24 cellular contexts compared by ENCODE assay signal in genomic region chr12:103334447-103334846, GRCh38.
DNase-seq lines count a peak whose midpoint lies in the region; ATAC-seq and TF ChIP-seq lines count a peak whose summit lies in the region.
"Had no signal": no experiment of that assay in that cellular context is flagged by ENCODE, and none has a peak within 500 bp of the region (broad histone marks: within the 10 kb centered on the region; RNA-seq: fewer than 3 reads in every experiment).

No MANE protein-coding gene starts in this region.

- H3K4me1 ChIP-seq in hepatocyte (ENCODE audit: insufficient read depth) (no peaks in the 10 kb centered on the region), trophoblast cell (ENCODE audit: control insufficient read depth in 1 of 2, insufficient read depth in 2 of 2, low read length in 2 of 2) (no peaks in the 10 kb centered on the region)
- H3K4me1 ChIP-seq: Caco-2, esophagus squamous epithelium, foreskin keratinocyte, transverse colon had no signal

- ATAC-seq in GM21390 (IDR thresholded peaks at IDR 0.05; ENCODE audit: unreplicated experiment), result no peak
- no peak for ATAC-seq in natural killer cell treated with Interleukin-12 subunit alpha and Interleukin-12 subunit beta and Interleukin-15 and Interleukin-18, amount 100 ng/mL, for 72 hours
- ATAC-seq: activated T-cell treated with anti-CD3 and anti-CD28 coated beads, Interleukin-2, amount 50 U/mL, for 72 hours; foreskin keratinocyte; naive thymus-derived CD8-positive, alpha-beta T cell; stimulated activated effector memory CD8-positive, alpha-beta T cell treated with anti-CD3 and anti-CD28 coated beads, Interleukin-12 subunit alpha, Interleukin-12 subunit beta, amount 100 ng/mL, for 72 hours had no signal

- H3K27ac Mint-ChIP-seq in natural killer cell treated with Interleukin-12 subunit alpha and Interleukin-12 subunit beta and Interleukin-15 and Interleukin-18, amount 100 ng/mL, for 72 hours, result no peak overlapping the region
- H3K27ac Mint-ChIP-seq: activated T-cell treated with anti-CD3 and anti-CD28 coated beads, Interleukin-2, amount 50 U/mL, for 72 hours; stimulated activated effector memory CD8-positive, alpha-beta T cell treated with anti-CD3 and anti-CD28 coated beads, Interleukin-12 subunit alpha, Interleukin-12 subunit beta, amount 100 ng/mL, for 72 hours had no signal

- peaks cover 8% of the 10 kb centered on the region for H3K9me3 Mint-ChIP-seq in natural killer cell treated with Interleukin-12 subunit alpha and Interleukin-12 subunit beta and Interleukin-15 and Interleukin-18, amount 100 ng/mL, for 72 hours
- H3K9me3 Mint-ChIP-seq: naive thymus-derived CD8-positive, alpha-beta T cell; stimulated activated effector memory CD8-positive, alpha-beta T cell treated with anti-CD3 and anti-CD28 coated beads, Interleukin-12 subunit alpha, Interleukin-12 subunit beta, amount 100 ng/mL, for 72 hours had no signal

- no peak overlapping the region for H2BK5ac ChIP-seq in trophoblast cell (ENCODE audit: low read depth, low read length, poor library complexity)

- 59% methylated on average over 12 of the region's 12 CpGs for WGBS in hepatocyte (ENCODE audit: low lambda C conversion rate, missing lambda C conversion rate)
- WGBS in trophoblast cell (ENCODE audit: extremely low coverage, insufficient coverage, insufficient read length), result no CpG with 5 or more reads among the region's 12 CpGs

- peak overlapping the region; percentile 39 for H3K27ac ChIP-seq in hepatocyte
- H3K27ac ChIP-seq in trophoblast cell (ENCODE audit: low read depth, low read length), result no peak overlapping the region
- H3K27ac ChIP-seq: esophagus squamous epithelium, foreskin keratinocyte, transverse colon had no signal

- H4K12ac ChIP-seq in trophoblast cell (ENCODE audit: low read depth, low read length), result no peak overlapping the region

- H4K20me1 ChIP-seq in hepatocyte (ENCODE audit: insufficient read depth, poor library complexity, severe bottlenecking), result no peaks in the 10 kb centered on the region

- H3K9ac ChIP-seq in trophoblast cell (ENCODE audit: low read length), result no peak overlapping the region
- H3K9ac ChIP-seq: SK-N-SH had no signal

- H3K36me3 ChIP-seq in hepatocyte (replicated peaks; ENCODE audit: insufficient read depth, low read depth) (no peaks in the 10 kb centered on the region), trophoblast cell (ENCODE audit: control insufficient read depth in 1 of 2, insufficient read depth in 2 of 2, low read length in 2 of 2) (no peaks in the 10 kb centered on the region)
- H3K36me3 ChIP-seq: esophagus squamous epithelium, transverse colon had no signal

- H3K4me3 Mint-ChIP-seq in natural killer cell treated with Interleukin-12 subunit alpha and Interleukin-12 subunit beta and Interleukin-15 and Interleukin-18, amount 100 ng/mL, for 72 hours, result no peak overlapping the region
- H3K4me3 Mint-ChIP-seq: activated T-cell treated with anti-CD3 and anti-CD28 coated beads, Interleukin-2, amount 50 U/mL, for 72 hours; naive thymus-derived CD8-positive, alpha-beta T cell; stimulated activated effector memory CD8-positive, alpha-beta T cell treated with anti-CD3 and anti-CD28 coated beads, Interleukin-12 subunit alpha, Interleukin-12 subunit beta, amount 100 ng/mL, for 72 hours had no signal

- no peak overlapping the region for H4K91ac ChIP-seq in trophoblast cell (ENCODE audit: low read depth, low read length)

- H2BK12ac ChIP-seq in trophoblast cell (ENCODE audit: low read length), result no peak overlapping the region

- TF ChIP-seq CTCF in hepatocyte (IDR thresholded peaks at IDR 0.05; ENCODE audit: poor library complexity), result no peak

- H3K4me1 Mint-ChIP-seq in natural killer cell treated with Interleukin-12 subunit alpha and Interleukin-12 subunit beta and Interleukin-15 and Interleukin-18, amount 100 ng/mL, for 72 hours (ENCODE audit: low read depth in 2 of 2), result no peaks in the 10 kb centered on the region
- H3K4me1 Mint-ChIP-seq: stimulated activated effector memory CD8-positive, alpha-beta T cell treated with anti-CD3 and anti-CD28 coated beads, Interleukin-12 subunit alpha, Interleukin-12 subunit beta, amount 100 ng/mL, for 72 hours had no signal

- H3K4me3 ChIP-seq in hepatocyte (no peak overlapping the region), trophoblast cell (ENCODE audit: low read depth, low read length) (no peak overlapping the region)
- H3K4me3 ChIP-seq: esophagus squamous epithelium, lung, transverse colon had no signal

- no peak overlapping the region for H2AK5ac ChIP-seq in trophoblast cell (ENCODE audit: low read length)

- H3K9me2 ChIP-seq in hepatocyte (replicated peaks; ENCODE audit: insufficient read depth), result no peaks in the 10 kb centered on the region
- H3K9me2 ChIP-seq: SK-N-SH had no signal

- DNase-seq in DMS 273 (lab: John Stamatoyannopoulos, UW; ENCODE audit: unreplicated experiment) (peak; percentile 94), NCI-H1694 treated with DMSO at 0.1 percent for 48 hours (lab: John Stamatoyannopoulos, UW) (peak; percentile 84), RPMI7951 (ENCODE audit: low read depth) (peak; percentile 7), hepatocyte (ENCODE audit: low spot score) (no peak), DMS53 (lab: John Stamatoyannopoulos, UW) (no peak), trophoblast cell (no peak)
- no peak for DNase-seq in natural killer cell treated with Interleukin-12 subunit alpha and Interleukin-12 subunit beta and Interleukin-15 and Interleukin-18, amount 100 ng/mL, for 72 hours (ENCODE audit: low spot score)
- DNase-seq: ACHN; activated CD4-positive, alpha-beta T cell treated with anti-CD3 and anti-CD28 coated beads, Interleukin-2, amount 50 U/mL, for 4 hours; activated naive CD4-positive, alpha-beta T cell; activated T-cell treated with anti-CD3 and anti-CD28 coated beads, Interleukin-2, amount 50 U/mL, for 72 hours; Caco-2; central memory CD4-positive, alpha-beta T cell; esophagus squamous epithelium; foreskin keratinocyte; naive thymus-derived CD8-positive, alpha-beta T cell; NCI-H1930; NCI-H345; SK-N-SH; stimulated activated CD4-positive, alpha-beta T cell treated with anti-CD3 and anti-CD28 coated beads, Interleukin-15, amount 100 ng/mL, for 24 hours; transverse colon had no signal

- H3K79me1 ChIP-seq in trophoblast cell (ENCODE audit: low read length), result no peaks in the 10 kb centered on the region

- H3K79me2 ChIP-seq in hepatocyte (no peaks in the 10 kb centered on the region), trophoblast cell (ENCODE audit: control insufficient read depth, insufficient read depth, low read length, poor library complexity) (no peaks in the 10 kb centered on the region)

- no peaks in the 10 kb centered on the region for H3K27me3 ChIP-seq in hepatocyte
- H3K27me3 ChIP-seq in trophoblast cell (ENCODE audit: insufficient read depth, low read length), result no peaks in the 10 kb centered on the region
- H3K27me3 ChIP-seq: esophagus squamous epithelium, foreskin keratinocyte, transverse colon had no signal

- no peak overlapping the region for H2BK120ac ChIP-seq in trophoblast cell (ENCODE audit: insufficient read depth, low read length, poor library complexity)

- no peaks in the 10 kb centered on the region for H3K9me3 ChIP-seq in hepatocyte (ENCODE audit: low read depth)
- no peaks in the 10 kb centered on the region for H3K9me3 ChIP-seq in trophoblast cell (ENCODE audit: insufficient read depth, low read depth, low read length)
- H3K9me3 ChIP-seq: Caco-2, esophagus squamous epithelium, transverse colon had no signal

- H3K23ac ChIP-seq in trophoblast cell (ENCODE audit: low read length), result no peak overlapping the region

- H3K14ac ChIP-seq in trophoblast cell (ENCODE audit: low read length), result no peak overlapping the region

- no peak overlapping the region for H3K4me2 ChIP-seq in hepatocyte
- H3K4me2 ChIP-seq in trophoblast cell (ENCODE audit: low read length), result no peak overlapping the region
- H3K4me2 ChIP-seq: SK-N-SH had no signal

- no peaks in the 10 kb centered on the region for H3K27me3 Mint-ChIP-seq in natural killer cell treated with Interleukin-12 subunit alpha and Interleukin-12 subunit beta and Interleukin-15 and Interleukin-18, amount 100 ng/mL, for 72 hours
- H3K27me3 Mint-ChIP-seq: naive thymus-derived CD8-positive, alpha-beta T cell had no signal

- H4K8ac ChIP-seq in trophoblast cell (ENCODE audit: low read depth, low read length), result no peak overlapping the region

- H3K36me3 Mint-ChIP-seq in natural killer cell treated with Interleukin-12 subunit alpha and Interleukin-12 subunit beta and Interleukin-15 and Interleukin-18, amount 100 ng/mL, for 72 hours, result no peaks in the 10 kb centered on the region
- H3K36me3 Mint-ChIP-seq: stimulated activated effector memory CD8-positive, alpha-beta T cell treated with anti-CD3 and anti-CD28 coated beads, Interleukin-12 subunit alpha, Interleukin-12 subunit beta, amount 100 ng/mL, for 72 hours had no signal

- no peak overlapping the region for H2AFZ ChIP-seq in hepatocyte
- no peak overlapping the region for H2AFZ ChIP-seq in trophoblast cell (ENCODE audit: insufficient read depth, low read length, poor library complexity)

- no peak overlapping the region for H3K18ac ChIP-seq in trophoblast cell (ENCODE audit: low read length)

- H3K4ac ChIP-seq in trophoblast cell (ENCODE audit: low read depth, low read length), result no peak overlapping the region

Comparison
In these comparisons a context has a peak if more than half of its experiments do, and no peak if none do; other contexts are left out.
1. DNase-seq: peak in DMS 273 (single experiment), NCI-H1694 treated with DMSO at 0.1 percent for 48 hours (single experiment) and RPMI7951 (single experiment); none in hepatocyte (single experiment), DMS53 (single experiment), trophoblast cell (0 of 2) and natural killer cell treated with Interleukin-12 subunit alpha and Interleukin-12 subunit beta and Interleukin-15 and Interleukin-18, amount 100 ng/mL, for 72 hours (single experiment).